In genomic region chr2:529425-529824, GRCh38 we compare ENCODE assay signal across 9 cellular contexts.
DNase-seq lines count a peak whose midpoint lies in the region; ATAC-seq, FAIRE-seq and TF ChIP-seq lines count a peak whose summit lies in the region.
"Had no signal": no experiment of that assay in that cellular context is flagged by ENCODE, and none has a peak within 500 bp of the region (broad histone marks: within the 10 kb centered on the region; RNA-seq: fewer than 3 reads in every experiment).

No MANE protein-coding gene starts in this region.

- no peak overlapping the region for H3K27ac Mint-ChIP-seq in astrocyte (ENCODE audit: unreplicated experiment)
- H3K27ac Mint-ChIP-seq in naive thymus-derived CD8-positive, alpha-beta T cell, result no peak overlapping the region
- H3K27ac Mint-ChIP-seq: IgD-negative memory B cell had no signal

- DNase-seq in GM03348 (ENCODE audit: low spot score) (peak; percentile 29), NCI-H1436 treated with DMSO at 0.1 percent for 48 hours (lab: John Stamatoyannopoulos, UW) (peak; percentile 37), astrocyte (ENCODE audit: low read depth) (no peak), NCI-H2227 (lab: John Stamatoyannopoulos, UW; ENCODE audit: unreplicated experiment) (no peak), left colon (no peak)
- peak in 5 of 10 donors; percentile 9 to 46 (median 42) for DNase-seq in naive thymus-derived CD8-positive, alpha-beta T cell

- H3K79me2 ChIP-seq in astrocyte (ENCODE audit: insufficient read depth, low read length), result no peaks in the 10 kb centered on the region

- H3K4me2 ChIP-seq in astrocyte (ENCODE audit: low read length), result no peak overlapping the region

- H3K9me3 Mint-ChIP-seq in astrocyte (ENCODE audit: unreplicated experiment), result peaks cover 7% of the 10 kb centered on the region
- H3K9me3 Mint-ChIP-seq in naive thymus-derived CD8-positive, alpha-beta T cell, result peaks cover 0 to 39% (median 12%) of the 10 kb centered on the region in 9 donors

- no peaks in the 10 kb centered on the region for H3K9me3 ChIP-seq in astrocyte (ENCODE audit: insufficient read depth, low read depth, low read length)

- intact Hi-C loops in left colon (cut with DNase I, micrococcal nuclease), result no loop called here

- no peaks in the 10 kb centered on the region for H3K27me3 Mint-ChIP-seq in astrocyte (ENCODE audit: low read depth, unreplicated experiment)
- H3K27me3 Mint-ChIP-seq in naive thymus-derived CD8-positive, alpha-beta T cell, result peaks cover 0 to 20% (median 7%) of the 10 kb centered on the region in 5 donors

- ATAC-seq in naive thymus-derived CD8-positive, alpha-beta T cell, result peak; percentile 67 to 72
- ATAC-seq in GM21390 (IDR thresholded peaks at IDR 0.05; ENCODE audit: unreplicated experiment), result no peak
- no peak for ATAC-seq in GM18520 (IDR thresholded peaks at IDR 0.05; ENCODE audit: unreplicated experiment)
- no peak for ATAC-seq in left colon

- no peaks in the 10 kb centered on the region for H4K20me1 ChIP-seq in astrocyte (ENCODE audit: insufficient read depth, low read length)

- FAIRE-seq in astrocyte (lab: Jason Lieb, UNC), result no peak

- peaks cover 7% of the 10 kb centered on the region for H3K4me1 Mint-ChIP-seq in astrocyte (ENCODE audit: low read depth, unreplicated experiment)
- H3K4me1 Mint-ChIP-seq in naive thymus-derived CD8-positive, alpha-beta T cell, result no peaks in the 10 kb centered on the region
- H3K4me1 Mint-ChIP-seq: IgD-negative memory B cell had no signal

- no peak overlapping the region for H2AFZ ChIP-seq in astrocyte (ENCODE audit: low read depth, low read length)

- H3K4me1 ChIP-seq in astrocyte (ENCODE audit: insufficient read depth, low read length), result no peaks in the 10 kb centered on the region

- no peak overlapping the region for H3K4me3 Mint-ChIP-seq in astrocyte (ENCODE audit: unreplicated experiment)
- no peak overlapping the region for H3K4me3 Mint-ChIP-seq in naive thymus-derived CD8-positive, alpha-beta T cell

- no peak overlapping the region for H3K9ac ChIP-seq in astrocyte (ENCODE audit: low read length)

- POLR2A ChIA-PET in naive thymus-derived CD8-positive, alpha-beta T cell (lab: Charles Lee), result no interaction called here

- H3K36me3 Mint-ChIP-seq in astrocyte (ENCODE audit: low read depth, unreplicated experiment), result no peaks in the 10 kb centered on the region
- peaks cover 0 to 18% (median 0%) of the 10 kb centered on the region in 3 donors for H3K36me3 Mint-ChIP-seq in naive thymus-derived CD8-positive, alpha-beta T cell

- no peaks in the 10 kb centered on the region for H3K36me3 ChIP-seq in astrocyte (ENCODE audit: insufficient read depth, low read length)

- peak; percentile 28 for TF ChIP-seq CTCF in astrocyte (IDR thresholded peaks at IDR 0.05; ENCODE audit: insufficient read depth, low read depth, low read length)

- H3K27me3 ChIP-seq in astrocyte (ENCODE audit: insufficient read depth, low read length), result no peaks in the 10 kb centered on the region

- no peak overlapping the region for H3K4me3 ChIP-seq in astrocyte (ENCODE audit: insufficient read depth, low read depth, low read length)

- no peak overlapping the region for H3K27ac ChIP-seq in astrocyte (ENCODE audit: low read depth, low read length)

Comparison
In these comparisons a context has a peak if more than half of its experiments do, and no peak if none do; other contexts are left out.
1. DNase-seq: peak in GM03348 (single experiment) and NCI-H1436 treated with DMSO at 0.1 percent for 48 hours (single experiment); none in astrocyte (single experiment), NCI-H2227 (single experiment) and left colon (0 of 2).
2. ATAC-seq: peak in naive thymus-derived CD8-positive, alpha-beta T cell (2 of 2); none in GM21390 (single experiment), GM18520 (single experiment) and left colon (single experiment).